In genomic region chr14:105203057-105203494, GRCh38 we compare ENCODE assay signal across 8 cellular contexts. TPM values are rescaled to one million over a fixed set of nuclear protein-coding genes. Genes with fewer than 3 reads are reported as not detected.
A peak's percentile ranks its signal among the peaks of the same experiment; 100 is the strongest.
DNase-seq lines count a peak whose midpoint lies in the region; ATAC-seq and TF ChIP-seq lines count a peak whose summit lies in the region.

No MANE protein-coding gene starts in this region.

- no peaks in the 10 kb centered on the region for H3K36me3 ChIP-seq in CD4-positive, CD25-positive, alpha-beta regulatory T cell (ENCODE audit: control insufficient read depth, insufficient read depth, low read length)
- no peaks in the 10 kb centered on the region for H3K36me3 ChIP-seq in cardiac muscle cell
- no peaks in the 10 kb centered on the region for H3K36me3 ChIP-seq in psoas muscle (ENCODE audit: insufficient read depth in 1 of 2, low read depth in 1 of 2)

- no peaks in the 10 kb centered on the region for H3K27me3 ChIP-seq in CD4-positive, CD25-positive, alpha-beta regulatory T cell (ENCODE audit: control insufficient read depth, insufficient read depth, low read length)
- peaks cover 13% of the 10 kb centered on the region for H3K27me3 ChIP-seq in HL-60 (ENCODE audit: insufficient read depth, poor library complexity, severe bottlenecking)
- peaks cover 10% of the 10 kb centered on the region for H3K27me3 ChIP-seq in cardiac muscle cell
- H3K27me3 ChIP-seq in psoas muscle (ENCODE audit: insufficient read depth in 3 of 3, low read length in 2 of 3): peaks cover 0 to 20% (median under 1%) of the 10 kb centered on the region in 3 donors

- intact Hi-C loops in psoas muscle (cut with DNase I): loop anchor here (1.0 to 5.0 kb wide), 5 partner anchors 78 to 149 kb away; no protein-coding TSS in a partner anchor

- H3K27me3 Mint-ChIP-seq in CD4-positive, CD25-positive, alpha-beta regulatory T cell: peaks cover 23% of the 10 kb centered on the region
- peaks cover 30% of the 10 kb centered on the region for H3K27me3 Mint-ChIP-seq in activated naive CD8-positive, alpha-beta T cell treated with anti-CD3 and anti-CD28 coated beads for 36 hours

- WGBS in psoas muscle, 3 donors: 8 to 10% (median 9%) methylated on average over 18 of the region's 18 CpGs

- no peaks in the 10 kb centered on the region for H3K36me3 Mint-ChIP-seq in CD4-positive, CD25-positive, alpha-beta regulatory T cell
- no peaks in the 10 kb centered on the region for H3K36me3 Mint-ChIP-seq in activated naive CD8-positive, alpha-beta T cell treated with anti-CD3 and anti-CD28 coated beads for 36 hours

- TF ChIP-seq CTCF in HL-60 (IDR thresholded peaks at IDR 0.05; ENCODE audit: insufficient read depth, low read length) (peak; percentile 85), cardiac muscle cell (IDR thresholded peaks at IDR 0.05; ENCODE audit: low read depth, low read length) (peak; percentile 83), psoas muscle (IDR thresholded peaks at IDR 0.05) (peak; percentile 94)

- peaks cover 12% of the 10 kb centered on the region for H3K4me1 ChIP-seq in CD4-positive, CD25-positive, alpha-beta regulatory T cell (ENCODE audit: control insufficient read depth, insufficient read depth, low read length, poor library complexity, severe bottlenecking)
- H3K4me1 ChIP-seq in cardiac muscle cell (ENCODE audit: low read depth): peaks cover 3% of the 10 kb centered on the region
- H3K4me1 ChIP-seq in psoas muscle: peaks cover 24% of the 10 kb centered on the region

- no peaks in the 10 kb centered on the region for H3K9me3 ChIP-seq in CD4-positive, CD25-positive, alpha-beta regulatory T cell (ENCODE audit: control insufficient read depth in 2 of 2, low read length in 2 of 2)
- H3K9me3 ChIP-seq in cardiac muscle cell (ENCODE audit: low read depth) (no peaks in the 10 kb centered on the region), psoas muscle (no peaks in the 10 kb centered on the region)

- H3K4me3 Mint-ChIP-seq in CD4-positive, CD25-positive, alpha-beta regulatory T cell: no peak overlapping the region
- H3K4me3 Mint-ChIP-seq in activated naive CD8-positive, alpha-beta T cell treated with anti-CD3 and anti-CD28 coated beads for 36 hours: no peak overlapping the region

- no peak overlapping the region for H3K27ac Mint-ChIP-seq in CD4-positive, CD25-positive, alpha-beta regulatory T cell
- no peak overlapping the region for H3K27ac Mint-ChIP-seq in activated naive CD8-positive, alpha-beta T cell treated with anti-CD3 and anti-CD28 coated beads for 36 hours

- H3K9me3 Mint-ChIP-seq in CD4-positive, CD25-positive, alpha-beta regulatory T cell: no peaks in the 10 kb centered on the region
- H3K9me3 Mint-ChIP-seq in activated naive CD8-positive, alpha-beta T cell treated with anti-CD3 and anti-CD28 coated beads for 36 hours: no peaks in the 10 kb centered on the region

- peak; percentile 42 to 51 (median 48) for DNase-seq in CD4-positive, CD25-positive, alpha-beta regulatory T cell
- DNase-seq in HL-60 (ENCODE audit: low read depth in 1 of 2, low spot score in 1 of 2): peak in 1 of 2 experiments; percentile 47
- DNase-seq in SK-N-DZ (ENCODE audit: low spot score): peak; percentile 48
- peak; percentile 59 for DNase-seq in activated naive CD8-positive, alpha-beta T cell treated with anti-CD3 and anti-CD28 coated beads for 36 hours
- peak; percentile 74 to 79 for DNase-seq in cardiac muscle cell (ENCODE audit: low read depth in 1 of 2, low spot score in 1 of 2)
- DNase-seq in psoas muscle: peak; percentile 80 to 88

- no peak overlapping the region for H3K4me3 ChIP-seq in CD4-positive, CD25-positive, alpha-beta regulatory T cell (ENCODE audit: low read depth, low read length)
- H3K4me3 ChIP-seq in HL-60 (replicated peaks; ENCODE audit: insufficient read depth, low read length): no peak overlapping the region
- no peak overlapping the region for H3K4me3 ChIP-seq in cardiac muscle cell
- H3K4me3 ChIP-seq in psoas muscle: no peak overlapping the region

- ATAC-seq in CD4-positive, CD25-positive, alpha-beta regulatory T cell (ENCODE audit: low read depth in 2 of 2): peak; percentile 42 to 43
- peak; percentile 62 to 82 (median 70) for ATAC-seq in psoas muscle
- ATAC-seq in HG03469 (IDR thresholded peaks at IDR 0.05; ENCODE audit: unreplicated experiment): no peak
- ATAC-seq in HG03521 (IDR thresholded peaks at IDR 0.05; ENCODE audit: unreplicated experiment): no peak

- H3K4me1 Mint-ChIP-seq in CD4-positive, CD25-positive, alpha-beta regulatory T cell: peaks cover 0 to 10% (median 3%) of the 10 kb centered on the region in 4 donors
- peaks cover 13% of the 10 kb centered on the region for H3K4me1 Mint-ChIP-seq in activated naive CD8-positive, alpha-beta T cell treated with anti-CD3 and anti-CD28 coated beads for 36 hours

- H3K27ac ChIP-seq in CD4-positive, CD25-positive, alpha-beta regulatory T cell (ENCODE audit: insufficient read depth, low read length, poor library complexity, severe bottlenecking): no peak overlapping the region
- H3K27ac ChIP-seq in HL-60 (replicated peaks) (no peak overlapping the region), cardiac muscle cell (no peak overlapping the region), psoas muscle (no peak overlapping the region)

RNA-seq across cellular contexts. Expression of gene NUDT14, which starts 22.0 kb away (rescaled TPM):
- total RNA-seq in CD4-positive, CD25-positive, alpha-beta regulatory T cell: 15.3 TPM
- 10 to 100 TPM in 2 of 4 donors, 1 to 10 TPM in 2; 6.5 to 18.1 (median 10.6) TPM for polyA plus RNA-seq in CD4-positive, CD25-positive, alpha-beta regulatory T cell
- 5.6 and 8.3 TPM in 2 replicates for polyA plus RNA-seq in SK-N-DZ (2014; cell fraction: cytosol; rRNA removed)
- polyA plus RNA-seq in SK-N-DZ (2014; cell fraction: nucleus; rRNA removed): 3.4 and 6.4 TPM in 2 replicates
- total RNA-seq in activated naive CD8-positive, alpha-beta T cell treated with anti-CD3 and anti-CD28 coated beads for 36 hours: 1 to 10 TPM; 8.6 to 9.1 TPM
- total RNA-seq in cardiac muscle cell (33.2 and 41.3 TPM in 2 replicates), psoas muscle (10 to 100 TPM; 23.3 to 44.5 (median 24.6) TPM)
- polyA plus RNA-seq in cardiac muscle cell (64.3 and 74.4 TPM in 2 replicates), psoas muscle (10 to 100 TPM; 14.7 to 45.4 (median 22.3) TPM)

RNA-seq across cellular contexts. Expression of gene JAG2, which starts 34.5 kb away (rescaled TPM):
- total RNA-seq in CD4-positive, CD25-positive, alpha-beta regulatory T cell: 1.4 TPM
- polyA plus RNA-seq in CD4-positive, CD25-positive, alpha-beta regulatory T cell: under 1 TPM in 2 of 4 donors, not detected in 2; 0.05 to 0.23 TPM
- polyA plus RNA-seq in SK-N-DZ (2014; cell fraction: cytosol; rRNA removed): 1.1 and 1.9 TPM in 2 replicates
- polyA plus RNA-seq in SK-N-DZ (2014; cell fraction: nucleus; rRNA removed): 8.2 and 9.0 TPM in 2 replicates
- 1 to 10 TPM; 2.3 to 2.5 TPM for total RNA-seq in activated naive CD8-positive, alpha-beta T cell treated with anti-CD3 and anti-CD28 coated beads for 36 hours
- total RNA-seq in cardiac muscle cell (23.1 and 30.7 TPM in 2 replicates), psoas muscle (10 to 100 TPM; 18.4 to 34.0 (median 28.2) TPM)
- polyA plus RNA-seq in cardiac muscle cell (12.4 and 21.1 TPM in 2 replicates), psoas muscle (10 to 100 TPM; 10.6 to 25.9 (median 10.6) TPM)

RNA-seq across cellular contexts. Expression of gene BTBD6, which starts 45.3 kb away (rescaled TPM):
- total RNA-seq in CD4-positive, CD25-positive, alpha-beta regulatory T cell: 39.4 TPM
- 10 to 100 TPM in 2 of 4 donors, 1 to 10 TPM in 2; 4.6 to 17.4 (median 9.0) TPM for polyA plus RNA-seq in CD4-positive, CD25-positive, alpha-beta regulatory T cell
- polyA plus RNA-seq in SK-N-DZ (2014; cell fraction: cytosol; rRNA removed): 16.6 and 23.0 TPM in 2 replicates
- 31.2 and 39.8 TPM in 2 replicates for polyA plus RNA-seq in SK-N-DZ (2014; cell fraction: nucleus; rRNA removed)
- total RNA-seq in activated naive CD8-positive, alpha-beta T cell treated with anti-CD3 and anti-CD28 coated beads for 36 hours: 10 to 100 TPM; 33.9 to 35.2 TPM
- 19.2 and 20.9 TPM in 2 replicates for total RNA-seq in cardiac muscle cell
- 14.4 and 20.3 TPM in 2 replicates for polyA plus RNA-seq in cardiac muscle cell
- 10 to 100 TPM; 56.9 to 75.3 (median 69.1) TPM for total RNA-seq in psoas muscle
- polyA plus RNA-seq in psoas muscle: 10 to 100 TPM; 48.3 to 79.7 (median 72.2) TPM

Comparison
In these comparisons a context has a peak if more than half of its experiments do, and no peak if none do; other contexts are left out.
1. ATAC-seq: peak in CD4-positive, CD25-positive, alpha-beta regulatory T cell (2 of 2) and psoas muscle (4 of 4); none in HG03469 (single experiment) and HG03521 (single experiment).
2. Peak in every context shown above with its lines, with median percentiles within 50 percentile points of each other: CTCF ChIP-seq.